ENCODE assay signal across 19 cellular contexts in genomic region chr22:44003016-44003775, GRCh38.
"Had no signal": no experiment of that assay in that cellular context is flagged by ENCODE, and none has a peak within 500 bp of the region (broad histone marks: within the 10 kb centered on the region; RNA-seq: fewer than 3 reads in every experiment).

No MANE protein-coding gene starts in this region.

- H3K27ac ChIP-seq: breast epithelium, gastroesophageal sphincter, hepatocyte, neural progenitor cell, parathyroid adenoma, psoas muscle, tibial nerve had no signal

- FAIRE-seq: colon had no signal

- H2AFZ ChIP-seq: hepatocyte, neural progenitor cell, parathyroid adenoma had no signal

- DNase-seq: activated CD4-positive, alpha-beta memory T cell treated with anti-CD3 and anti-CD28 coated beads, Interleukin-2, amount 10 ng/mL, durations not matched to agents 7 days and 5 days; activated CD4-positive, alpha-beta T cell treated with anti-CD3 and anti-CD28 coated beads for 1 hour; activated CD4-positive, alpha-beta T cell treated with anti-CD3 and anti-CD28 coated beads, Interleukin-2, amount 10 ng/mL, durations not matched to agents 7 days and 5 days; activated T-cell treated with anti-CD3 and anti-CD28 coated beads, Interleukin-2, amount 50 U/mL, for 4 hours; effector memory CD4-positive, alpha-beta T cell; left ventricle myocardium superior; naive B cell; occipital lobe; psoas muscle; stimulated activated naive CD4-positive, alpha-beta T cell treated with Interleukin-2 at 50 U/mL for 16 hours; T-helper 17 cell had no signal

- H3K4me3 ChIP-seq: breast epithelium, gastroesophageal sphincter, hepatocyte, neural progenitor cell, psoas muscle, tibial nerve had no signal

- H3K27me3 ChIP-seq: breast epithelium, gastroesophageal sphincter, hepatocyte, neural progenitor cell, tibial nerve had no signal

- H3K4me1 ChIP-seq: breast epithelium, gastroesophageal sphincter, neural progenitor cell, parathyroid adenoma had no signal

- ATAC-seq: activated naive CD4-positive, alpha-beta T cell treated with anti-CD3 and anti-CD28 coated beads, Interleukin-2, amount 50 U/mL, for 72 hours; activated T-cell treated with anti-CD3 and anti-CD28 coated beads, Interleukin-2, amount 50 U/mL, for 4 hours; gastroesophageal sphincter; left ventricle myocardium superior; psoas muscle; T-helper 17 cell had no signal

- H3K9ac ChIP-seq: neural progenitor cell, parathyroid adenoma had no signal

- H3K36me3 ChIP-seq: breast epithelium, neural progenitor cell had no signal

- H3K4me2 ChIP-seq: hepatocyte, neural progenitor cell had no signal

- H3K79me2 ChIP-seq: hepatocyte, parathyroid adenoma had no signal

- H3K9me3 ChIP-seq: psoas muscle had no signal
